Comparison of ENCODE assay signal across 19 cellular contexts in genomic region chr10:73892314-73893080, GRCh38. TPM values are rescaled to one million over a fixed set of nuclear protein-coding genes. Genes with fewer than 3 reads are reported as not detected.
A peak's percentile ranks its signal among the peaks of the same experiment; 100 is the strongest.
DNase-seq lines count a peak whose midpoint lies in the region; ATAC-seq and TF ChIP-seq lines count a peak whose summit lies in the region.
"Had no signal": no experiment of that assay in that cellular context is flagged by ENCODE, and none has a peak within 500 bp of the region (broad histone marks: within the 10 kb centered on the region; RNA-seq: fewer than 3 reads in every experiment).

No MANE protein-coding gene starts in this region.

- H3K4me3 Mint-ChIP-seq in nephron progenitor cell, result no peak overlapping the region
- no peak overlapping the region for H3K4me3 Mint-ChIP-seq in activated CD4-positive, alpha-beta T cell treated with anti-CD3 and anti-CD28 coated beads for 36 hours
- H3K4me3 Mint-ChIP-seq: activated naive CD4-positive, alpha-beta T cell treated with anti-CD3 and anti-CD28 coated beads for 36 hours; T-helper 2 cell treated with Interferon-gamma antibody and Interleukin-4, amounts not matched to agents 5 μg/mL and 100 μg/mL, for 36 hours had no signal

- H3K36me3 Mint-ChIP-seq in nephron progenitor cell (ENCODE audit: low read depth), result no peaks in the 10 kb centered on the region
- no peaks in the 10 kb centered on the region for H3K36me3 Mint-ChIP-seq in activated CD4-positive, alpha-beta T cell treated with anti-CD3 and anti-CD28 coated beads for 36 hours (ENCODE audit: low read depth)

- no peaks in the 10 kb centered on the region for H3K9me3 ChIP-seq in Panc1 (ENCODE audit: control insufficient read depth, insufficient read depth, low read depth, low read length)
- H3K9me3 ChIP-seq: ovary had no signal

- H3K36me3 ChIP-seq in Panc1 (ENCODE audit: control insufficient read depth, insufficient read depth, low read length), result no peaks in the 10 kb centered on the region
- H3K36me3 ChIP-seq: brain microvascular endothelial cell, ovary had no signal

- POLR2A ChIA-PET in Panc1 (lab: Charles Lee), result interaction anchor here (0.6 kb wide), 1 partner anchor 36 kb away, joined by 3 read pairs; no protein-coding TSS in a partner anchor
- POLR2A ChIA-PET in activated CD4-positive, alpha-beta T cell treated with anti-CD3 and anti-CD28 coated beads for 36 hours (lab: Charles Lee), result no interaction called here

- BruUV-seq in Panc1 (replicated peaks; lab: Mats Ljungman, UMichigan), result no TSS peak

- H3K9me3 Mint-ChIP-seq in nephron progenitor cell, result no peaks in the 10 kb centered on the region
- H3K9me3 Mint-ChIP-seq in activated CD4-positive, alpha-beta T cell treated with anti-CD3 and anti-CD28 coated beads for 36 hours (ENCODE audit: low read depth), result no peaks in the 10 kb centered on the region
- H3K9me3 Mint-ChIP-seq: activated naive CD4-positive, alpha-beta T cell treated with anti-CD3 and anti-CD28 coated beads for 36 hours; T-helper 2 cell treated with Interferon-gamma antibody and Interleukin-4, amounts not matched to agents 5 μg/mL and 100 μg/mL, for 36 hours had no signal

- peak overlapping the region; percentile 3 for H3K27ac Mint-ChIP-seq in nephron progenitor cell
- H3K27ac Mint-ChIP-seq in activated CD4-positive, alpha-beta T cell treated with anti-CD3 and anti-CD28 coated beads for 36 hours, result no peak overlapping the region
- H3K27ac Mint-ChIP-seq: activated naive CD4-positive, alpha-beta T cell treated with anti-CD3 and anti-CD28 coated beads for 36 hours; T-helper 2 cell treated with Interferon-gamma antibody and Interleukin-4, amounts not matched to agents 5 μg/mL and 100 μg/mL, for 36 hours had no signal

- no peak overlapping the region for H3K4me3 ChIP-seq in Panc1 (ENCODE audit: low read depth in 2 of 2, low read length in 2 of 2)
- H3K4me3 ChIP-seq: ovary had no signal

- CTCF ChIA-PET in Panc1 (lab: Charles Lee), result no interaction called here
- CTCF ChIA-PET in activated CD4-positive, alpha-beta T cell treated with anti-CD3 and anti-CD28 coated beads for 36 hours (lab: Charles Lee), result interaction anchor here (1.2 to 19.7 kb wide), 4 partner anchors 13 to 64 kb away, joined by 5 to 456 read pairs (median 204); no protein-coding TSS in a partner anchor

- peak overlapping the region; percentile 75; the same call in 1 of the 2 replicates for H3K27ac ChIP-seq in Panc1 (ENCODE audit: low read length)
- H3K27ac ChIP-seq: brain microvascular endothelial cell, C4-2B, ovary had no signal

- no peak for TF ChIP-seq CTCF in Panc1 (IDR thresholded peaks at IDR 0.05)
- TF ChIP-seq CTCF in nephron progenitor cell (IDR thresholded peaks at IDR 0.05), result no peak

- DNase-seq in EL (peak; percentile 78), Panc1 (ENCODE audit: low read depth, low spot score) (no peak), epidermal melanocyte (ENCODE audit: insufficient read length, low spot score) (peak; percentile 48), nephron progenitor cell (no peak), C1 segment of cervical spinal cord (lab: John Stamatoyannopoulos, UW) (no peak), D341Med (ENCODE audit: low spot score) (no peak)
- no peak for DNase-seq in activated CD4-positive, alpha-beta T cell treated with anti-CD3 and anti-CD28 coated beads for 36 hours
- DNase-seq: activated naive CD4-positive, alpha-beta T cell treated with anti-CD3 and anti-CD28 coated beads for 36 hours; brain microvascular endothelial cell; DMS79 treated with DMSO at 0.1 percent for 48 hours; left ventricle myocardium superior; NCI-H1092 treated with DMSO at 0.1 percent for 48 hours; NCI-H2171 treated with DMSO at 0.1 percent for 48 hours; ovary; SIG-M5; stimulated activated CD4-positive, alpha-beta T cell treated with anti-CD3 and anti-CD28 coated beads, Interleukin-4, amount 100 ng/mL, for 4 hours had no signal

- peaks cover 31% of the 10 kb centered on the region for H3K4me1 ChIP-seq in Panc1 (ENCODE audit: control insufficient read depth, insufficient read depth, low read length)

- peaks cover 11% of the 10 kb centered on the region for H3K4me1 Mint-ChIP-seq in nephron progenitor cell
- peaks cover 9% of the 10 kb centered on the region for H3K4me1 Mint-ChIP-seq in activated CD4-positive, alpha-beta T cell treated with anti-CD3 and anti-CD28 coated beads for 36 hours

- H3K27me3 Mint-ChIP-seq in nephron progenitor cell (ENCODE audit: low read depth, poor library complexity), result peaks cover 4% of the 10 kb centered on the region
- H3K27me3 Mint-ChIP-seq in activated CD4-positive, alpha-beta T cell treated with anti-CD3 and anti-CD28 coated beads for 36 hours, result no peaks in the 10 kb centered on the region

- H3K27me3 ChIP-seq in Panc1 (ENCODE audit: control insufficient read depth, insufficient read depth, low read length), result no peaks in the 10 kb centered on the region
- H3K27me3 ChIP-seq: brain microvascular endothelial cell, ovary had no signal

- in situ Hi-C loops in Panc1 (cut with HindIII; ENCODE audit: low pct_unique_long_range_greater_than_20kb, low sequenced_read_pairs), result no loop called here

- intact Hi-C loops in Panc1 (cut with micrococcal nuclease; ENCODE audit: unreplicated experiment), result no loop called here
- intact Hi-C loops in activated CD4-positive, alpha-beta T cell treated with anti-CD3 and anti-CD28 coated beads for 36 hours (cut with DNase I, micrococcal nuclease), result no loop called here

- no peak for ATAC-seq in Panc1
- no peak for ATAC-seq in GM21381 (IDR thresholded peaks at IDR 0.05; ENCODE audit: unreplicated experiment)
- no peak for ATAC-seq in activated CD4-positive, alpha-beta T cell treated with anti-CD3 and anti-CD28 coated beads for 36 hours
- ATAC-seq: left ventricle myocardium superior had no signal

RNA-seq across cellular contexts. Expression of gene CAMK2G, which starts 18.1 kb away (rescaled TPM):
- 41.4 TPM for total RNA-seq in Panc1 (2021; ENCODE audit: unreplicated experiment)
- 37.5 TPM for polyA plus RNA-seq in Panc1 (2012; ENCODE audit: insufficient read length)
- 10 to 100 TPM; 16.4 to 19.4 TPM for total RNA-seq in activated CD4-positive, alpha-beta T cell treated with anti-CD3 and anti-CD28 coated beads for 36 hours

RNA-seq across cellular contexts. Expression of gene PLAU, which starts 18.4 kb away (rescaled TPM):
- total RNA-seq in Panc1 (2021; ENCODE audit: unreplicated experiment), result 305 TPM
- 162 TPM for polyA plus RNA-seq in Panc1 (2012; ENCODE audit: insufficient read length)
- total RNA-seq in activated CD4-positive, alpha-beta T cell treated with anti-CD3 and anti-CD28 coated beads for 36 hours, result under 1 TPM in 1 of 2 experiments, not detected in 1; 0.16 TPM

Comparison
In these comparisons a context has a peak if more than half of its experiments do, and no peak if none do; other contexts are left out.
1. DNase-seq: peak in EL (single experiment) and epidermal melanocyte (single experiment); none in Panc1 (single experiment), nephron progenitor cell (single experiment), C1 segment of cervical spinal cord (0 of 14), D341Med (single experiment) and activated CD4-positive, alpha-beta T cell treated with anti-CD3 and anti-CD28 coated beads for 36 hours (single experiment).
2. RNA of gene PLAU, which starts 18.4 kb away (total RNA-seq): 305 TPM in Panc1 (single experiment); 0.16 TPM in activated CD4-positive, alpha-beta T cell treated with anti-CD3 and anti-CD28 coated beads for 36 hours; every median in the first group is over 100 times any median in the second.